In genomic region chr7:81462672-81463071, GRCh38 we compare ENCODE assay signal across 21 cellular contexts.
DNase-seq lines count a peak whose midpoint lies in the region; ATAC-seq and TF ChIP-seq lines count a peak whose summit lies in the region.
"Had no signal": no experiment of that assay in that cellular context is flagged by ENCODE, and none has a peak within 500 bp of the region (broad histone marks: within the 10 kb centered on the region; RNA-seq: fewer than 3 reads in every experiment).

No MANE protein-coding gene starts in this region.

- DNase-seq in AG04450 (ENCODE audit: low read depth, low spot score) (peak; percentile 29), HCEC 1CT (peak; percentile 84), amniotic stem cell (lab: John Stamatoyannopoulos, UW) (peak; percentile 55), fibroblast of the aortic adventitia (ENCODE audit: low read depth) (peak; percentile 31), NCI-H226 (no peak), dorsolateral prefrontal cortex (no peak)
- no peak for DNase-seq in effector memory CD8-positive, alpha-beta T cell
- DNase-seq: activated CD4-positive, alpha-beta T cell treated with anti-CD3 and anti-CD28 coated beads, Interleukin-2, amount 10 ng/mL, durations not matched to agents 7 days and 5 days; activated naive CD4-positive, alpha-beta T cell treated with anti-CD3 and anti-CD28 coated beads for 36 hours; activated T-cell treated with anti-CD3 and anti-CD28 coated beads for 4 hours; effector CD8-positive, alpha-beta T cell; head of caudate nucleus; NCI-H187 treated with DMSO at 0.1 percent for 48 hours; NCI-H524; retina; stomach; uterus had no signal

- no peak overlapping the region for H3K27ac Mint-ChIP-seq in effector memory CD8-positive, alpha-beta T cell
- H3K27ac Mint-ChIP-seq: activated CD4-positive, alpha-beta T cell treated with anti-CD3 and anti-CD28 coated beads, Interleukin-2, amount 10 ng/mL, durations not matched to agents 7 days and 5 days; activated naive CD4-positive, alpha-beta T cell treated with anti-CD3 and anti-CD28 coated beads for 36 hours; brain; memory B cell had no signal

- H3K27ac ChIP-seq in AG04450 (ENCODE audit: low read depth, low read length) (no peak overlapping the region), dorsolateral prefrontal cortex (no peak overlapping the region)
- H3K27ac ChIP-seq: SK-N-MC, stomach, uterus had no signal

- intact Hi-C loops in dorsolateral prefrontal cortex (cut with DNase I) = loop anchor here in 1 of 2 donors (10.0 kb wide), 1 partner anchor 548 kb away; the partner anchor contains the start of gene SEMA3C

- no peak for TF ChIP-seq CTCF in AG04450 (IDR thresholded peaks at IDR 0.05; ENCODE audit: low read depth, low read length)
- TF ChIP-seq CTCF in fibroblast of the aortic adventitia (IDR thresholded peaks at IDR 0.05; ENCODE audit: insufficient read depth, low read length) = no peak
- no peak for TF ChIP-seq CTCF in dorsolateral prefrontal cortex (IDR thresholded peaks at IDR 0.05 in 54 of 56, conservative IDR thresholded peaks at IDR 0.05 in 2 of 56; ENCODE audit: low read depth in 1 of 56, partially characterized antibody in 56 of 56)

- CTCF ChIA-PET in AG04450 (lab: Charles Lee) = interaction anchor here (1.1 kb wide), 1 partner anchor 23 kb away, joined by 3 read pairs; no protein-coding TSS in a partner anchor

- no peak overlapping the region for H3K4me3 ChIP-seq in AG04450 (ENCODE audit: low read depth, low read length)
- H3K4me3 ChIP-seq in fibroblast of the aortic adventitia (ENCODE audit: low read depth, low read length) = no peak overlapping the region
- no peak overlapping the region for H3K4me3 ChIP-seq in dorsolateral prefrontal cortex
- H3K4me3 ChIP-seq: SK-N-MC, stomach, uterus had no signal

- peaks cover 3 to 13% of the 10 kb centered on the region in 2 donors for H3K9me3 Mint-ChIP-seq in effector memory CD8-positive, alpha-beta T cell
- H3K9me3 Mint-ChIP-seq: activated CD4-positive, alpha-beta T cell treated with anti-CD3 and anti-CD28 coated beads, Interleukin-2, amount 10 ng/mL, durations not matched to agents 7 days and 5 days; activated naive CD4-positive, alpha-beta T cell treated with anti-CD3 and anti-CD28 coated beads for 36 hours; memory B cell had no signal

- H3K4me3 Mint-ChIP-seq in effector memory CD8-positive, alpha-beta T cell = no peak overlapping the region
- H3K4me3 Mint-ChIP-seq: activated CD4-positive, alpha-beta T cell treated with anti-CD3 and anti-CD28 coated beads, Interleukin-2, amount 10 ng/mL, durations not matched to agents 7 days and 5 days; activated naive CD4-positive, alpha-beta T cell treated with anti-CD3 and anti-CD28 coated beads for 36 hours; brain; memory B cell had no signal

- H3K9me3 ChIP-seq in AG04450 (ENCODE audit: control insufficient read depth, insufficient read depth, low read length) = no peaks in the 10 kb centered on the region
- H3K9me3 ChIP-seq: stomach, uterus had no signal

- H3K27me3 ChIP-seq in AG04450 (ENCODE audit: control insufficient read depth, insufficient read depth, low read length) (no peaks in the 10 kb centered on the region), dorsolateral prefrontal cortex (peaks cover 0 to 5% (median 0%) of the 10 kb centered on the region in 45 donors)
- H3K27me3 ChIP-seq: stomach, uterus had no signal

- H3K27me3 Mint-ChIP-seq in effector memory CD8-positive, alpha-beta T cell = no peaks in the 10 kb centered on the region
- H3K27me3 Mint-ChIP-seq: activated CD4-positive, alpha-beta T cell treated with anti-CD3 and anti-CD28 coated beads, Interleukin-2, amount 10 ng/mL, durations not matched to agents 7 days and 5 days; brain; memory B cell had no signal

- POLR2A ChIA-PET in AG04450 (lab: Yijun Ruan, JAX) = interaction anchor here (0.6 to 0.7 kb wide), 2 partner anchors 739 to 752 kb away, joined by 3 read pairs; no protein-coding TSS in a partner anchor

- H3K4me1 Mint-ChIP-seq in effector memory CD8-positive, alpha-beta T cell (ENCODE audit: low read depth in 2 of 2) = no peaks in the 10 kb centered on the region
- H3K4me1 Mint-ChIP-seq: activated CD4-positive, alpha-beta T cell treated with anti-CD3 and anti-CD28 coated beads, Interleukin-2, amount 10 ng/mL, durations not matched to agents 7 days and 5 days; brain; memory B cell had no signal

- no peaks in the 10 kb centered on the region for H3K36me3 Mint-ChIP-seq in effector memory CD8-positive, alpha-beta T cell (ENCODE audit: insufficient read depth)
- H3K36me3 Mint-ChIP-seq: brain, memory B cell had no signal

- ATAC-seq in HG03442 (IDR thresholded peaks at IDR 0.05; ENCODE audit: unreplicated experiment) = no peak
- no peak for ATAC-seq in effector memory CD8-positive, alpha-beta T cell (replicated peaks)

Comparison
In these comparisons a context has a peak if more than half of its experiments do, and no peak if none do; other contexts are left out.
1. DNase-seq: peak in AG04450 (single experiment), HCEC 1CT (single experiment), amniotic stem cell (single experiment) and fibroblast of the aortic adventitia (single experiment); none in NCI-H226 (single experiment), effector memory CD8-positive, alpha-beta T cell (0 of 3) and dorsolateral prefrontal cortex (0 of 10).